8 cellular contexts compared by ENCODE assay signal in genomic region chr2:67476808-67477790, GRCh38.
DNase-seq lines count a peak whose midpoint lies in the region; ATAC-seq and TF ChIP-seq lines count a peak whose summit lies in the region.

No MANE protein-coding gene starts in this region.

- H3K27me3 ChIP-seq in Karpas-422 (ENCODE audit: low read length) (no peaks in the 10 kb centered on the region), SK-N-SH (ENCODE audit: insufficient read depth) (no peaks in the 10 kb centered on the region), heart left ventricle (no peaks in the 10 kb centered on the region), transverse colon (peaks cover 23% of the 10 kb centered on the region)

- H3K4me1 ChIP-seq in Karpas-422 (ENCODE audit: low read length) (peaks cover 21% of the 10 kb centered on the region), SK-N-SH (ENCODE audit: control insufficient read depth in 1 of 2, insufficient read depth in 2 of 2, low read depth in 1 of 2, low read length in 1 of 2) (no peaks in the 10 kb centered on the region; a peak in 2 of 4 replicates), heart left ventricle (peaks cover 0 to 6% (median 0%) of the 10 kb centered on the region in 12 donors), transverse colon (peaks cover 5 to 16% (median 10%) of the 10 kb centered on the region in 4 donors)

- DNase-seq in DMS114 treated with DMSO at 0.1 percent for 48 hours (lab: John Stamatoyannopoulos, UW; ENCODE audit: unreplicated experiment): peak; percentile 67
- DNase-seq in Karpas-422: peak; percentile 86
- DNase-seq in SK-N-SH: peak; percentile 33
- DNase-seq in heart left ventricle: no peak
- peak; percentile 45 for DNase-seq in transverse colon
- DNase-seq in lower leg skin (ENCODE audit: low spot score in 2 of 2): no peak

- H3K36me3 ChIP-seq in Karpas-422 (ENCODE audit: insufficient read depth, low read length) (no peaks in the 10 kb centered on the region), SK-N-SH (replicated peaks in 1 of 2; ENCODE audit: control insufficient read depth in 1 of 2, insufficient read depth in 2 of 2, low read length in 1 of 2) (no peaks in the 10 kb centered on the region), heart left ventricle (no peaks in the 10 kb centered on the region), transverse colon (no peaks in the 10 kb centered on the region)

- H3K9me3 ChIP-seq in Karpas-422 (ENCODE audit: low read length) (no peaks in the 10 kb centered on the region), SK-N-SH (no peaks in the 10 kb centered on the region), heart left ventricle (no peaks in the 10 kb centered on the region), transverse colon (no peaks in the 10 kb centered on the region)

- peak; percentile 73 for TF ChIP-seq CTCF in SK-N-SH (IDR thresholded peaks at IDR 0.05)
- TF ChIP-seq CTCF in heart left ventricle (IDR thresholded peaks at IDR 0.05): peak; percentile 13 to 60 (median 40)
- peak; percentile 38 to 60 (median 43) for TF ChIP-seq CTCF in transverse colon (IDR thresholded peaks at IDR 0.05)
- no peak for TF ChIP-seq CTCF in lower leg skin (IDR thresholded peaks at IDR 0.05)

- H3K9ac ChIP-seq in Karpas-422 (ENCODE audit: low read length) (no peak overlapping the region), SK-N-SH (no peak overlapping the region)

- in situ Hi-C loops in transverse colon (cut with MboI; ENCODE audit: low pct_ligation_motif_present in 1 of 4, low pct_unique_long_range_greater_than_20kb in 1 of 4, low sequenced_read_pairs in 3 of 4): loop anchor here in 1 of 4 donors (25.0 kb wide), 1 partner anchor 360 kb away; no protein-coding TSS in a partner anchor

- CTCF ChIA-PET in SK-N-SH (lab: Yijun Ruan, JAX): interaction anchor here (0.6 to 3.5 kb wide), 24 partner anchors 9 to 1050 kb away, joined by 3 to 19 read pairs (median 4); no protein-coding TSS in a partner anchor

- H3K4me3 ChIP-seq in Karpas-422 (ENCODE audit: low read length): no peak overlapping the region
- H3K4me3 ChIP-seq in SK-N-SH (ENCODE audit: low read depth in 2 of 2, low read length in 1 of 2): no peak overlapping the region
- H3K4me3 ChIP-seq in heart left ventricle: no peak overlapping the region
- no peak overlapping the region for H3K4me3 ChIP-seq in transverse colon
- no peak overlapping the region for H3K4me3 ChIP-seq in lower leg skin (ENCODE audit: low read depth, poor library complexity, severe bottlenecking)

- peak; percentile 84 for TF ChIP-seq RAD21 in SK-N-SH (IDR thresholded peaks at IDR 0.05; ENCODE audit: low read length)

- 65% methylated on average over 9 of the region's 9 CpGs for WGBS in SK-N-SH (ENCODE audit: low lambda C conversion rate)
- 34 to 47% (median 42%) methylated on average over 9 of the region's 9 CpGs for WGBS in heart left ventricle, 4 donors
- whole genome bisulfite sequencing in transverse colon (ENCODE audit: low coverage in 1 of 2), 2 donors: 6 to 16% methylated on average over 8 to 9 of the region's 9 CpGs
- 18 to 19% methylated on average over 9 of the region's 9 CpGs for WGBS in lower leg skin, 2 donors

- POLR2A ChIA-PET in SK-N-SH (lab: Yijun Ruan, JAX): no interaction called here

- ATAC-seq in heart left ventricle (peak in 3 of 4 donors; percentile 61 to 67 (median 65)), HG02981 (IDR thresholded peaks at IDR 0.05; ENCODE audit: unreplicated experiment) (no peak), GM19324 (IDR thresholded peaks at IDR 0.05; ENCODE audit: low FRiP score, unreplicated experiment) (no peak)

- H4K20me1 ChIP-seq in Karpas-422 (ENCODE audit: insufficient read depth, low read depth, low read length) (no peaks in the 10 kb centered on the region), SK-N-SH (ENCODE audit: insufficient read depth) (no peaks in the 10 kb centered on the region)

- no peaks in the 10 kb centered on the region for H3F3A ChIP-seq in SK-N-SH (replicated peaks; ENCODE audit: insufficient read depth)

- H3K27ac ChIP-seq in Karpas-422 (ENCODE audit: low read length): no peak overlapping the region
- H3K27ac ChIP-seq in SK-N-SH (ENCODE audit: low read depth in 2 of 2, low read length in 1 of 2): peak overlapping the region in 1 of 2 experiments; percentile 22; a peak in 1 of 4 replicates
- no peak overlapping the region for H3K27ac ChIP-seq in heart left ventricle
- peak overlapping the region in 3 of 4 donors; percentile 31 to 47 (median 36) for H3K27ac ChIP-seq in transverse colon

- H2AFZ ChIP-seq in Karpas-422 (ENCODE audit: low read length) (0 out of 2 replicates have a peak overlapping the region, but pooled peaks have one; percentile 17), SK-N-SH (ENCODE audit: low read depth) (no peak overlapping the region)

- H3K9me2 ChIP-seq in Karpas-422 (replicated peaks; ENCODE audit: insufficient read depth, low read length) (no peaks in the 10 kb centered on the region), SK-N-SH (no peaks in the 10 kb centered on the region)

- H3K4me2 ChIP-seq in Karpas-422 (ENCODE audit: low read depth, low read length, poor library complexity, severe bottlenecking) (peak overlapping the region; percentile 16), SK-N-SH (no peak overlapping the region)

- TF ChIP-seq EP300 in SK-N-SH (IDR thresholded peaks at IDR 0.05; ENCODE audit: borderline replicate concordance in 1 of 2, low read depth in 1 of 2, low read length in 1 of 2): no peak
- TF ChIP-seq EP300 in transverse colon (IDR thresholded peaks at IDR 0.05; ENCODE audit: low read depth): no peak

- intact Hi-C loops in heart left ventricle (cut with DNase I): loop anchor here in 5 of 10 donors (5.0 to 10.0 kb wide), 6 partner anchors 358 to 1052 kb away; partner anchors contain the start of gene MEIS1 (in 1 of the 5)
- intact Hi-C loops in transverse colon (cut with DNase I; ENCODE audit: low total_unique reads): no loop called here
- intact Hi-C loops in lower leg skin (cut with DNase I; ENCODE audit: low total_unique reads): no loop called here

- H3K79me2 ChIP-seq in Karpas-422 (ENCODE audit: low read length) (no peaks in the 10 kb centered on the region), SK-N-SH (ENCODE audit: insufficient read depth) (no peaks in the 10 kb centered on the region)

- TF ChIP-seq POLR2A in heart left ventricle (IDR thresholded peaks at IDR 0.05) (no peak), transverse colon (IDR thresholded peaks at IDR 0.05) (no peak), lower leg skin (IDR thresholded peaks at IDR 0.05) (no peak)

TF ChIP-seq in SK-N-SH, 30 proteins besides CTCF, POLR2A, EP300 and RAD21:
- TF ChIP-seq EZH2phosphoT487 (IDR thresholded peaks at IDR 0.05; ENCODE audit: borderline replicate concordance, low read depth) (no peak), SMC3 (IDR thresholded peaks at IDR 0.05; ENCODE audit: low read depth, low read length) (peak; percentile 64), PBX3 (IDR thresholded peaks at IDR 0.05) (no peak), REST (IDR thresholded peaks at IDR 0.05; ENCODE audit: low read depth, low read length) (no peak), USF2 (IDR thresholded peaks at IDR 0.05; ENCODE audit: borderline replicate concordance, low read depth, low read length) (no peak), MXI1 (IDR thresholded peaks at IDR 0.05; ENCODE audit: low read depth, low read length) (0 out of 2 replicates have a peak, but pooled peaks have one; percentile 24)

Comparison
In these comparisons a context has a peak if more than half of its experiments do, and no peak if none do; other contexts are left out.
1. DNase-seq: peak in DMS114 treated with DMSO at 0.1 percent for 48 hours (single experiment), Karpas-422 (single experiment), SK-N-SH (single experiment) and transverse colon (single experiment); none in heart left ventricle (0 of 5) and lower leg skin (0 of 2).
2. H3K27ac ChIP-seq: peak in transverse colon (3 of 4); none in Karpas-422 (single experiment) and heart left ventricle (0 of 12).
3. CTCF ChIP-seq: peak in SK-N-SH (single experiment), heart left ventricle (12 of 12) and transverse colon (5 of 5); none in lower leg skin (0 of 3).
4. ATAC-seq: peak in heart left ventricle (3 of 4); none in HG02981 (single experiment) and GM19324 (single experiment).